Comparison of ENCODE assay signal across 9 cellular contexts in the genomic region with DNA sequence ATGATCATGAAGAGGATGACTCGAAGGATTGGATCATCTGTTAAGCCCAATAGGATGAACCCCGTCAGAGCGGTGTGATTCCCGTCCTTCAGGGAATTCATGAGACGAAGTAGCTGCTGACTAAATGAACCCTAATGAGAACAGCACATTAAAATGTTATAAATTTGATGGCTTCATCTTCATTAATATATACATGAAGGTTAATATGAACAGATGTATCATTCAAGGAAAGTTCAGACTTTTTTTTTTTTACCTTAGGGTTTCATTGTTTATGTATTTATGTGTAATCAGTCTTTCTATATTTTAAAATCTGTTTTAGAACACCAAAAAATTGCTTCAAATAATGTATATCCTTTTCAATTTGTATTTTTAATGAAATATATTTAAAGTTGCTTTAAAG. TPM values are rescaled to one million over a fixed set of nuclear protein-coding genes. Genes with fewer than 3 reads are reported as not detected.
"Had no signal": no experiment of that assay in that cellular context is flagged by ENCODE, and none has a peak within 500 bp of the region (broad histone marks: within the 10 kb centered on the region; RNA-seq: fewer than 3 reads in every experiment).

A gene with protein sequence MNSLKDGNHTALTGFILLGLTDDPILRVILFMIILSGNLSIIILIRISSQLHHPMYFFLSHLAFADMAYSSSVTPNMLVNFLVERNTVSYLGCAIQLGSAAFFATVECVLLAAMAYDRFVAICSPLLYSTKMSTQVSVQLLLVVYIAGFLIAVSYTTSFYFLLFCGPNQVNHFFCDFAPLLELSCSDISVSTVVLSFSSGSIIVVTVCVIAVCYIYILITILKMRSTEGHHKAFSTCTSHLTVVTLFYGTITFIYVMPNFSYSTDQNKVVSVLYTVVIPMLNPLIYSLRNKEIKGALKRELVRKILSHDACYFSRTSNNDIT (minus strand): TSS at position 101 of the 400 bp plus-strand sequence. CDS start 0 bp downstream, at position 101.

- H3K27ac Mint-ChIP-seq: IgD-negative memory B cell had no signal

- DNase-seq: IMR-90, KBM-7 had no signal

- H3K4me1 Mint-ChIP-seq: IgD-negative memory B cell had no signal

- H3K4me3 Mint-ChIP-seq: IgD-negative memory B cell had no signal

- FAIRE-seq: HepG2, HTR-8/SVneo, K562 had no signal

- H3K27ac ChIP-seq: HL-60 had no signal

- H3K4me3 ChIP-seq: K562 had no signal

RNA-seq across cellular contexts. Expression of the gene that starts here (rescaled TPM):
- total RNA-seq: HepG2, HT-29, HT1080, IMR-90, K562 had no signal
- polyA plus RNA-seq: HepG2, IgD-negative memory B cell, IMR-90, K562 had no signal
